25 cellular contexts compared by ENCODE assay signal in the genomic region with DNA sequence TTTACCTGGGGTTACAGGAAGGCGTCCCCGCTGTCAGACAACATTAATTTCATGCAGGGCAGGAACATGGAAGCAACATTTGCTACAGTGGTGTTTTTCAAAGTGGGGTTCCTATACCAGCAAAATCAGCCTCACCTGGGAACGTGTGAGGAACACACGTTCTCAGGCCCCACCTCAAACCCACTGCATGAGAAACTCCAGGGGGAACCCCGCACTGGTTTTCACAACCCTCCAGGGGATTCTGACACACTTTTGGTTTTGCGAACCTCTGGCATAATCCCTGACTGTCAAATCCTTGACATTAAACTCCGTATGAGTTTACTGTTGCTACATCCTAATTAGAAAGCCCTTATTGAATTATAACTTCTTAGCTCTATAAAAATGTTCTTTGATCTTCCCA.
A peak's percentile ranks its signal among the peaks of the same experiment; 100 is the strongest.
DNase-seq lines count a peak whose midpoint lies in the region; ATAC-seq, FAIRE-seq and TF ChIP-seq lines count a peak whose summit lies in the region.
"Had no signal": no experiment of that assay in that cellular context is flagged by ENCODE, and none has a peak within 500 bp of the region (broad histone marks: within the 10 kb centered on the region; RNA-seq: fewer than 3 reads in every experiment).

No MANE protein-coding gene starts in this region.

- no peak overlapping the region for H3K9ac ChIP-seq in H1 (replicated peaks in 1 of 4; ENCODE audit: extremely low read depth in 1 of 4, low read depth in 3 of 4, low read length in 3 of 4)

- no peak overlapping the region for H3K56ac ChIP-seq in H1 (replicated peaks; ENCODE audit: insufficient read length, low read depth, low read length)

- no peak for DNase-seq in GM23338 (ENCODE audit: low spot score)
- DNase-seq in H1 (ENCODE audit: low read depth in 1 of 2, low spot score in 2 of 2) = peak in 1 of 2 experiments; percentile 33
- peak in 1 of 2 experiments; percentile 8 for DNase-seq in mesothelial cell of epicardium (ENCODE audit: low spot score in 2 of 2, unreplicated experiment in 2 of 2)
- DNase-seq in suprapubic skin (ENCODE audit: low spot score in 2 of 2) = peak; percentile 32 to 50
- no peak for DNase-seq in OCI-M1 (lab: John Stamatoyannopoulos, UW)
- no peak for DNase-seq in NCI-H2227 (lab: John Stamatoyannopoulos, UW; ENCODE audit: unreplicated experiment)
- DNase-seq: activated CD4-positive, alpha-beta T cell treated with anti-CD3 and anti-CD28 coated beads for 1 hour; C1 segment of cervical spinal cord; foreskin keratinocyte; NCI-H1048; NCI-H187 treated with DMSO at 0.1 percent for 48 hours; NCI-H226; occipital lobe; PC-3; SHP77 treated with DMSO at 0.1 percent for 48 hours; stimulated activated CD4-positive, alpha-beta T cell treated with anti-CD3 and anti-CD28 coated beads, Interleukin-12 subunit alpha, Interleukin-12 subunit beta, amount 100 ng/mL, for 4 hours; stimulated activated CD4-positive, alpha-beta T cell treated with anti-CD3 and anti-CD28 coated beads, Interleukin-4, amount 100 ng/mL, for 4 hours had no signal

- H2BK15ac ChIP-seq in H1 (ENCODE audit: low read length) = no peak overlapping the region

- no peak overlapping the region for H4K91ac ChIP-seq in H1 (replicated peaks; ENCODE audit: insufficient read length, low read length)

- no peak overlapping the region for H3K4me3 ChIP-seq in GM23338
- no peak overlapping the region; a peak in 1 of 8 replicates for H3K4me3 ChIP-seq in H1 (ENCODE audit: extremely low read depth in 1 of 4, insufficient read depth in 2 of 4, low read depth in 3 of 4, low read length in 4 of 4)
- H3K4me3 ChIP-seq in suprapubic skin = no peak overlapping the region

- H3K18ac ChIP-seq in H1 (ENCODE audit: extremely low read depth, low read length) = 0 out of 2 replicates have a peak overlapping the region, but pooled peaks have one; percentile 24

- no peaks in the 10 kb centered on the region for H3K36me3 ChIP-seq in GM23338 (ENCODE audit: insufficient read depth)
- H3K36me3 ChIP-seq in H1 (ENCODE audit: control insufficient read depth in 2 of 4, insufficient read depth in 4 of 4, low read length in 3 of 4) = no peaks in the 10 kb centered on the region
- H3K36me3 ChIP-seq in suprapubic skin = peaks cover 61% of the 10 kb centered on the region

- no peak overlapping the region for H2AK5ac ChIP-seq in H1 (ENCODE audit: low read depth, low read length)

- H3K27me3 Mint-ChIP-seq in GM23338 (ENCODE audit: insufficient read depth, low read depth, poor library complexity) = peaks cover 30% of the 10 kb centered on the region
- H3K27me3 Mint-ChIP-seq in mesothelial cell of epicardium (ENCODE audit: low read depth) = no peaks in the 10 kb centered on the region

- TF ChIP-seq RAD21 in H1 (IDR thresholded peaks at IDR 0.05 in 1 of 2, conservative IDR thresholded peaks at IDR 0.05 in 1 of 2; ENCODE audit: low read depth in 2 of 2, low read length in 2 of 2) = no peak

- H2BK5ac ChIP-seq in H1 (ENCODE audit: low read depth, low read length) = no peak overlapping the region

- no peak overlapping the region for H3K23ac ChIP-seq in H1 (ENCODE audit: insufficient read length)

- no peaks in the 10 kb centered on the region for H3K79me1 ChIP-seq in H1 (ENCODE audit: low read depth, low read length)

- no peak overlapping the region for H3K4ac ChIP-seq in H1 (replicated peaks; ENCODE audit: insufficient read length, low read depth, low read length)

- H3K4me1 Mint-ChIP-seq in GM23338 = peaks cover 32% of the 10 kb centered on the region
- H3K4me1 Mint-ChIP-seq in mesothelial cell of epicardium = peaks cover 15% of the 10 kb centered on the region
- H3K4me1 Mint-ChIP-seq: central memory CD8-positive, alpha-beta T cell; T-cell had no signal

- H4K20me1 ChIP-seq in GM23338 (replicated peaks; ENCODE audit: insufficient read depth) (no peaks in the 10 kb centered on the region), H1 (replicated peaks in 1 of 2; ENCODE audit: control insufficient read depth in 1 of 2, insufficient read depth in 2 of 2, low read length in 2 of 2) (no peaks in the 10 kb centered on the region)

- H2AFZ ChIP-seq in GM23338 (no peak overlapping the region), H1 (ENCODE audit: low read length) (no peak overlapping the region)

- no peaks in the 10 kb centered on the region for H3K9me3 Mint-ChIP-seq in GM23338
- H3K9me3 Mint-ChIP-seq in mesothelial cell of epicardium = peaks cover under 1% of the 10 kb centered on the region
- H3K9me3 Mint-ChIP-seq: central memory CD8-positive, alpha-beta T cell had no signal

- no peak for TF ChIP-seq CTCF in GM23338 (conservative IDR thresholded peaks at IDR 0.05; ENCODE audit: low read depth in 2 of 2)
- no peak for TF ChIP-seq CTCF in H1 (IDR thresholded peaks at IDR 0.05; ENCODE audit: control extremely low read depth in 1 of 3, insufficient read depth in 1 of 3, low read depth in 1 of 3, low read length in 3 of 3)
- TF ChIP-seq CTCF in mesothelial cell of epicardium (IDR thresholded peaks at IDR 0.05; ENCODE audit: unreplicated experiment) = no peak
- no peak for TF ChIP-seq CTCF in suprapubic skin (IDR thresholded peaks at IDR 0.05)

- H4K8ac ChIP-seq in H1 (ENCODE audit: extremely low read depth, insufficient read depth, low read length) = no peak overlapping the region; the same call in 1 of the 2 replicates

- H3K27ac ChIP-seq in GM23338 (ENCODE audit: low read depth) = no peak overlapping the region
- H3K27ac ChIP-seq in H1 (ENCODE audit: low read depth, low read length) = no peak overlapping the region
- no peak overlapping the region for H3K27ac ChIP-seq in suprapubic skin
- H3K27ac ChIP-seq: foreskin keratinocyte had no signal

- H3K4me1 ChIP-seq in GM23338 (ENCODE audit: insufficient read depth) (peaks cover 18% of the 10 kb centered on the region), H1 (replicated peaks in 1 of 4; ENCODE audit: control insufficient read depth in 3 of 4, insufficient read depth in 4 of 4, low read length in 3 of 4) (peaks cover 0 to 9% (median 5%) of the 10 kb centered on the region in 4 experiments; a peak in 6 of 7 replicates), suprapubic skin (no peaks in the 10 kb centered on the region)
- H3K4me1 ChIP-seq: foreskin keratinocyte had no signal

- H3K4me2 ChIP-seq in GM23338 (peak overlapping the region; percentile 8), H1 (ENCODE audit: insufficient read depth in 1 of 2, low read depth in 2 of 2, low read length in 2 of 2) (peak overlapping the region in 1 of 2 experiments; percentile 47; a peak in 2 of 4 replicates)

- no peaks in the 10 kb centered on the region for H3K27me3 ChIP-seq in GM23338 (ENCODE audit: insufficient read depth)
- H3K27me3 ChIP-seq in H1 (replicated peaks in 1 of 4; ENCODE audit: control insufficient read depth in 3 of 4, extremely low read depth in 1 of 4, insufficient read depth in 3 of 4, low read length in 3 of 4) = 0 out of 7 replicates have a peak, but pooled peaks cover 0 to 2% (median 0%) of the 10 kb centered on the region in 4 experiments
- no peaks in the 10 kb centered on the region for H3K27me3 ChIP-seq in suprapubic skin
- H3K27me3 ChIP-seq: foreskin keratinocyte had no signal

- TF ChIP-seq EP300 in H1 (IDR thresholded peaks at IDR 0.05; ENCODE audit: borderline replicate concordance in 1 of 2, low read depth in 2 of 2, low read length in 2 of 2) (no peak), suprapubic skin (IDR thresholded peaks at IDR 0.05) (no peak)

- no peak overlapping the region for H4K5ac ChIP-seq in H1 (ENCODE audit: insufficient read length, low read depth, low read length)

- peak overlapping the region; percentile 50 for H3K4me3 Mint-ChIP-seq in GM23338
- H3K4me3 Mint-ChIP-seq in mesothelial cell of epicardium = no peak overlapping the region
- H3K4me3 Mint-ChIP-seq: central memory CD8-positive, alpha-beta T cell; T-cell had no signal

- 92% methylated on average over 7 of the region's 7 CpGs; no CpG with 5 or more reads in 1 of the 2 experiments for WGBS in H1 (ENCODE audit: extremely low coverage in 1 of 2, insufficient coverage in 1 of 2, insufficient read length in 1 of 2, insufficient replicate concordance in 2 of 2, low coverage in 1 of 2, low lambda C conversion rate in 2 of 2, missing lambda C conversion rate in 1 of 2), 2 experiments
- 77% methylated on average over 7 of the region's 7 CpGs for WGBS in suprapubic skin

- no peaks in the 10 kb centered on the region for H3K9me2 ChIP-seq in GM23338 (ENCODE audit: insufficient read depth)

- CTCF ChIA-PET in H1 (lab: Charles Lee; ENCODE audit: partially characterized antibody) = interaction anchor here (0.9 to 2.7 kb wide), 7 partner anchors 17 to 211 kb away, joined by 3 to 16 read pairs (median 9); no protein-coding TSS in a partner anchor

- H3K36me3 Mint-ChIP-seq in GM23338 (ENCODE audit: low read depth) = no peaks in the 10 kb centered on the region
- H3K36me3 Mint-ChIP-seq in mesothelial cell of epicardium = no peaks in the 10 kb centered on the region
- H3K36me3 Mint-ChIP-seq: activated naive CD4-positive, alpha-beta T cell treated with anti-CD3 and anti-CD28 coated beads, Interleukin-2, amount 50 U/mL, for 72 hours; T-cell had no signal

- no peak overlapping the region for H3K14ac ChIP-seq in H1 (ENCODE audit: insufficient read length)

- H3K9me3 ChIP-seq in H1 (ENCODE audit: insufficient read depth in 2 of 2, low read depth in 1 of 2, low read length in 1 of 2) = no peaks in the 10 kb centered on the region
- no peaks in the 10 kb centered on the region for H3K9me3 ChIP-seq in suprapubic skin

- H2BK120ac ChIP-seq in H1 (replicated peaks; ENCODE audit: low read depth, low read length) = no peak overlapping the region

- FAIRE-seq in H1 (lab: Jason Lieb, UNC) = peak; percentile 28
- FAIRE-seq: astrocyte, D721Med, islet of Langerhans had no signal

- no peaks in the 10 kb centered on the region for H3K23me2 ChIP-seq in H1 (ENCODE audit: low read depth, low read length)

- H3F3A ChIP-seq in GM23338 (replicated peaks; ENCODE audit: low read depth) = no peaks in the 10 kb centered on the region

- no peak for ATAC-seq in GM23338
- ATAC-seq in HG03097 (IDR thresholded peaks at IDR 0.05; ENCODE audit: low FRiP score, unreplicated experiment) = no peak
- ATAC-seq in GM18519 (IDR thresholded peaks at IDR 0.05; ENCODE audit: low FRiP score, unreplicated experiment) = no peak
- ATAC-seq: activated naive CD4-positive, alpha-beta T cell treated with anti-CD3 and anti-CD28 coated beads, Interleukin-2, amount 50 U/mL, for 72 hours; foreskin keratinocyte; PC-3; T-cell had no signal

- H3K79me2 ChIP-seq in GM23338 (replicated peaks; ENCODE audit: insufficient read depth) (no peaks in the 10 kb centered on the region), H1 (ENCODE audit: control insufficient read depth in 1 of 2, insufficient read depth in 2 of 2, low read length in 2 of 2) (no peaks in the 10 kb centered on the region)

- H2BK12ac ChIP-seq in H1 (ENCODE audit: low read depth, low read length) = no peak overlapping the region; the same call in 1 of the 2 replicates

- H2BK20ac ChIP-seq in H1 (ENCODE audit: low read length) = no peak overlapping the region

- TF ChIP-seq POLR2A in H1 (IDR thresholded peaks at IDR 0.05; ENCODE audit: control extremely low read depth in 1 of 2, low read depth in 2 of 2, low read length in 2 of 2) = no peak
- no peak for TF ChIP-seq POLR2A in suprapubic skin (IDR thresholded peaks at IDR 0.05)

- POLR2A ChIA-PET in H1 (lab: Charles Lee; ENCODE audit: partially characterized antibody) = interaction anchor here (0.7 to 1.3 kb wide), 3 partner anchors 14 to 148 kb away, joined by 3 to 6 read pairs (median 4); no protein-coding TSS in a partner anchor

- H3K27ac Mint-ChIP-seq in GM23338 = no peak overlapping the region
- peak overlapping the region; percentile 54 for H3K27ac Mint-ChIP-seq in mesothelial cell of epicardium
- H3K27ac Mint-ChIP-seq: activated naive CD4-positive, alpha-beta T cell treated with anti-CD3 and anti-CD28 coated beads, Interleukin-2, amount 50 U/mL, for 72 hours; T-cell had no signal

Comparison
In these comparisons a context has a peak if more than half of its experiments do, and no peak if none do; other contexts are left out.
1. DNase-seq: peak in suprapubic skin (2 of 2); none in GM23338 (single experiment), OCI-M1 (single experiment) and NCI-H2227 (single experiment).